In the genomic region with DNA sequence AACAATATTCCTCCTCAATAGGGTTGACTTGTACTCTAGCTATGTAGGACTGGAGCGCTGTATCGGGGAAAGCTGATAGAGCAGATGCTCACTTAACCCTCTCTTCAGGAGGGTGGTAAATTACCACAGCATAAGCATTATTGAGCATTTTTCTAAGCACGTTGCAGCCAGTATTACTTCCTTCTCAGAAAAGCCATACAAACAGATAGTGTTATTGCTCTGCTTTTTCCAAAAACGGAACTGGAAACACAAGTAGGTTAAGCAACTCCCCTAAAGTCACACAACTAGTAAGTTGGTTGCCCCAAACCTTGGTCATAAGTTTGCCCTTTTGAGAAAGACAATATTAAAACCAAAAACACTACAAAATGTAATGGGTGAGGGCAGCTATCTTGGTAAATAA, we compare ENCODE assay signal across 23 cellular contexts.
"Had no signal": no experiment of that assay in that cellular context is flagged by ENCODE, and none has a peak within 500 bp of the region (broad histone marks: within the 10 kb centered on the region; RNA-seq: fewer than 3 reads in every experiment).

No MANE protein-coding gene starts in this region.

- H3K36me3 ChIP-seq: ovary, uterus had no signal

- DNase-seq: effector memory CD4-positive, alpha-beta T cell; foreskin keratinocyte; heart left ventricle; kidney; mesenchymal stem cell; naive thymus-derived CD8-positive, alpha-beta T cell; nephron progenitor cell; occipital lobe; ovary; stimulated activated CD4-positive, alpha-beta T cell treated with anti-CD3 and anti-CD28 coated beads, Interleukin-2, amount 100 ng/mL, for 24 hours; stimulated activated CD4-positive, alpha-beta T cell treated with anti-CD3 and anti-CD28 coated beads, Interleukin-4, amount 100 ng/mL, for 24 hours; stimulated activated naive CD4-positive, alpha-beta T cell treated with Interleukin-2 at 50 U/mL for 16 hours; stomach; tibial artery; upper lobe of left lung; uterus had no signal

- H3K27ac ChIP-seq: esophagus muscularis mucosa, foreskin keratinocyte, gastroesophageal sphincter, hepatocyte, ovary, tibial artery, upper lobe of left lung, uterus had no signal

- H3K4me1 ChIP-seq: gastroesophageal sphincter, stomach, uterus had no signal

- H3K9me3 ChIP-seq: esophagus muscularis mucosa, gastroesophageal sphincter, heart left ventricle, stomach, tibial artery, upper lobe of left lung, uterus had no signal

- H3K27me3 ChIP-seq: esophagus muscularis mucosa, foreskin keratinocyte, gastroesophageal sphincter, heart left ventricle, hepatocyte, ovary, stomach, tibial artery, upper lobe of left lung, uterus had no signal

- H3K4me3 ChIP-seq: esophagus muscularis mucosa, gastroesophageal sphincter, heart left ventricle, hepatocyte, ovary, smooth muscle cell, stomach, tibial artery, upper lobe of left lung, uterus had no signal

- ATAC-seq: foreskin keratinocyte; gastroesophageal sphincter; left lobe of liver; naive thymus-derived CD8-positive, alpha-beta T cell; sciatic nerve; stimulated activated effector memory CD8-positive, alpha-beta T cell treated with anti-CD3 and anti-CD28 coated beads, Interleukin-12 subunit alpha, Interleukin-12 subunit beta, amount 100 ng/mL, for 72 hours had no signal
